Comparison of ENCODE assay signal across 10 cellular contexts in genomic region chr17:39867084-39867890, GRCh38. TPM values are rescaled to one million over a fixed set of nuclear protein-coding genes. Genes with fewer than 3 reads are reported as not detected.
DNase-seq lines count a peak whose midpoint lies in the region; ATAC-seq and TF ChIP-seq lines count a peak whose summit lies in the region.
"Had no signal": no experiment of that assay in that cellular context is flagged by ENCODE, and none has a peak within 500 bp of the region (broad histone marks: within the 10 kb centered on the region; RNA-seq: fewer than 3 reads in every experiment).

No MANE protein-coding gene starts in this region.

- H3K4me2 ChIP-seq in KMS-11, result peak overlapping the region; percentile 92

- no peak for TF ChIP-seq POLR2A in lower leg skin (IDR thresholded peaks at IDR 0.05)

- no peaks in the 10 kb centered on the region for H3K9me3 ChIP-seq in thoracic aorta

- H3K79me2 ChIP-seq in KMS-11 (ENCODE audit: insufficient read depth, low read depth), result peaks cover 31% of the 10 kb centered on the region

- H3K4me1 ChIP-seq in KMS-11 (ENCODE audit: low read depth, poor library complexity, severe bottlenecking) (peaks cover 56% of the 10 kb centered on the region), thoracic aorta (ENCODE audit: control insufficient read depth in 1 of 2, low read depth in 2 of 2) (peaks cover 8% of the 10 kb centered on the region in 2 donors)

- H3K27ac ChIP-seq in KMS-11, result peak overlapping the region; percentile 95
- no peak overlapping the region for H3K27ac ChIP-seq in thoracic aorta

- H3K4me3 Mint-ChIP-seq in activated naive CD8-positive, alpha-beta T cell treated with anti-CD3 and anti-CD28 coated beads, Interleukin-2, amount 50 U/mL, for 24 hours, result peak overlapping the region; percentile 59

- intact Hi-C loops in lower leg skin (cut with DNase I; ENCODE audit: low total_unique reads), result loop anchor here (10.0 kb wide), 2 partner anchors 48 to 112 kb away; partner anchors contain the start of gene GSDMB

- WGBS in lower leg skin, 2 donors, result 78 to 83% methylated on average over 21 of the region's 21 CpGs

- TF ChIP-seq CTCF in KMS-11 (conservative IDR thresholded peaks at IDR 0.05; ENCODE audit: low read depth, low read length), result no peak
- TF ChIP-seq CTCF in thoracic aorta (IDR thresholded peaks at IDR 0.05), result no peak
- TF ChIP-seq CTCF in lower leg skin (IDR thresholded peaks at IDR 0.05), result no peak

- H3K4me1 Mint-ChIP-seq in activated naive CD8-positive, alpha-beta T cell treated with anti-CD3 and anti-CD28 coated beads, Interleukin-2, amount 50 U/mL, for 24 hours, result peaks cover 48% of the 10 kb centered on the region

- peaks cover 7% of the 10 kb centered on the region for H3K36me3 Mint-ChIP-seq in activated naive CD8-positive, alpha-beta T cell treated with anti-CD3 and anti-CD28 coated beads, Interleukin-2, amount 50 U/mL, for 24 hours (ENCODE audit: low read depth)

- H3K27me3 Mint-ChIP-seq in activated naive CD8-positive, alpha-beta T cell treated with anti-CD3 and anti-CD28 coated beads, Interleukin-2, amount 50 U/mL, for 24 hours, result no peaks in the 10 kb centered on the region

- peak overlapping the region; percentile 20 for H3K4me3 ChIP-seq in KMS-11 (IDR thresholded peaks at IDR 0.05; ENCODE audit: insufficient read depth, low read depth, low read length)
- H3K4me3 ChIP-seq in thoracic aorta, result peak overlapping the region; percentile 42
- H3K4me3 ChIP-seq in lower leg skin (ENCODE audit: low read depth, poor library complexity, severe bottlenecking), result no peak overlapping the region

- H3K27me3 ChIP-seq in KMS-11 (ENCODE audit: insufficient read depth, low read depth) (no peaks in the 10 kb centered on the region), thoracic aorta (replicated peaks; ENCODE audit: insufficient read depth) (peaks cover 20% of the 10 kb centered on the region)

- H3K27ac Mint-ChIP-seq in activated naive CD8-positive, alpha-beta T cell treated with anti-CD3 and anti-CD28 coated beads, Interleukin-2, amount 50 U/mL, for 24 hours, result peak overlapping the region; percentile 95

- peak overlapping the region; percentile 71 for H2AFZ ChIP-seq in KMS-11 (ENCODE audit: low read depth)

- peak overlapping the region; percentile 82 for H3K9ac ChIP-seq in KMS-11

- ATAC-seq in activated naive CD8-positive, alpha-beta T cell treated with anti-CD3 and anti-CD28 coated beads, Interleukin-2, amount 50 U/mL, for 24 hours, result peak; percentile 85
- no peak for ATAC-seq in thoracic aorta (ENCODE audit: insufficient number of reproducible peaks, low FRiP score, low read depth)

- H3K36me3 ChIP-seq in KMS-11 (ENCODE audit: insufficient read depth) (no peaks in the 10 kb centered on the region), thoracic aorta (no peaks in the 10 kb centered on the region)

- H3K9me3 Mint-ChIP-seq in activated naive CD8-positive, alpha-beta T cell treated with anti-CD3 and anti-CD28 coated beads, Interleukin-2, amount 50 U/mL, for 24 hours, result no peaks in the 10 kb centered on the region

- DNase-seq in activated gamma-delta T cell treated with Interleukin-2 at 50 U/mL for 16 hours, result peak; percentile 35
- DNase-seq in activated gamma-delta T cell (lab: John Stamatoyannopoulos, UW), result no peak
- peak; percentile 44 for DNase-seq in activated naive CD8-positive, alpha-beta T cell treated with anti-CD3 and anti-CD28 coated beads, Interleukin-2, amount 50 U/mL, for 24 hours
- no peak for DNase-seq in thoracic aorta (ENCODE audit: low spot score)
- no peak for DNase-seq in NCI-H774 (lab: John Stamatoyannopoulos, UW)
- DNase-seq in lower leg skin (ENCODE audit: low spot score in 2 of 2), result no peak
- no peak for DNase-seq in NCI-H69 (lab: John Stamatoyannopoulos, UW)

- no peaks in the 10 kb centered on the region for H4K20me1 ChIP-seq in KMS-11 (ENCODE audit: insufficient read depth)

RNA-seq across cellular contexts. Expression of gene ZPBP2, which starts 0.7 kb away (rescaled TPM):
- total RNA-seq in thoracic aorta, result not detected
- not detected for total RNA-seq in lower leg skin
- total RNA-seq: liver; T-helper 1 cell treated with Interleukin-12 subunit alpha and Interleukin-12 subunit beta and Interleukin-4 antibody, amounts not matched to agents 30 ng/mL and 1 ng/mL, for 36 hours had no signal

RNA-seq across cellular contexts. Expression of gene IKZF3, which starts 3.2 kb away (rescaled TPM):
- 1 to 10 TPM; 4.8 to 5.6 TPM for total RNA-seq in thoracic aorta
- 1 to 10 TPM in 1 of 4 donors, under 1 TPM in 3; 0.89 to 1.8 (median 0.97) TPM for total RNA-seq in lower leg skin

RNA-seq across cellular contexts. Expression of gene GSDMB, which starts 51.1 kb away (rescaled TPM):
- 10 to 100 TPM in 1 of 2 donors, 1 to 10 TPM in 1; 8.3 to 16.0 TPM for total RNA-seq in thoracic aorta
- total RNA-seq in lower leg skin, result 10 to 100 TPM in 1 of 4 donors, 1 to 10 TPM in 3; 4.8 to 34.2 (median 7.7) TPM

Comparison
In these comparisons a context has a peak if more than half of its experiments do, and no peak if none do; other contexts are left out.
1. DNase-seq: peak in activated gamma-delta T cell treated with Interleukin-2 at 50 U/mL for 16 hours (single experiment) and activated naive CD8-positive, alpha-beta T cell treated with anti-CD3 and anti-CD28 coated beads, Interleukin-2, amount 50 U/mL, for 24 hours (single experiment); none in activated gamma-delta T cell (single experiment), thoracic aorta (single experiment), NCI-H774 (single experiment), lower leg skin (0 of 2) and NCI-H69 (single experiment).